ENCODE assay signal across 16 cellular contexts in genomic region chr16:85251225-85251760, GRCh38.
DNase-seq lines count a peak whose midpoint lies in the region; ATAC-seq, FAIRE-seq and TF ChIP-seq lines count a peak whose summit lies in the region.
"Had no signal": no experiment of that assay in that cellular context is flagged by ENCODE, and none has a peak within 500 bp of the region (broad histone marks: within the 10 kb centered on the region; RNA-seq: fewer than 3 reads in every experiment).

No MANE protein-coding gene starts in this region.

- H4K20me1 ChIP-seq in neural progenitor cell (ENCODE audit: low read depth): peaks cover 3% of the 10 kb centered on the region

- H3K4me1 Mint-ChIP-seq in brain: peaks cover 51% of the 10 kb centered on the region
- peaks cover 26% of the 10 kb centered on the region for H3K4me1 Mint-ChIP-seq in neural progenitor cell
- H3K4me1 Mint-ChIP-seq: CD4-positive, CD25-positive, alpha-beta regulatory T cell; IgD-negative memory B cell had no signal

- no peak for TF ChIP-seq CTCF in HEK293 (tag by site-specific recombination; IDR thresholded peaks at IDR 0.05)
- no peak for TF ChIP-seq CTCF in brain (conservative IDR thresholded peaks at IDR 0.05)
- TF ChIP-seq CTCF in neural progenitor cell (IDR thresholded peaks at IDR 0.05): no peak

- H3K9me3 ChIP-seq in HEK293 (ENCODE audit: control insufficient read depth, insufficient read depth, low read depth, low read length) (no peaks in the 10 kb centered on the region), neural progenitor cell (ENCODE audit: low read depth) (no peaks in the 10 kb centered on the region)
- H3K9me3 ChIP-seq: A549, BE2C had no signal

- H3K4me3 Mint-ChIP-seq in brain (no peak overlapping the region), neural progenitor cell (no peak overlapping the region)
- H3K4me3 Mint-ChIP-seq: CD4-positive, CD25-positive, alpha-beta regulatory T cell had no signal

- H3K4me1 ChIP-seq in HEK293 (ENCODE audit: control insufficient read depth, insufficient read depth, low read length) (no peaks in the 10 kb centered on the region), neural progenitor cell (peaks cover 15% of the 10 kb centered on the region)
- H3K4me1 ChIP-seq: A549 had no signal

- FAIRE-seq in HTR-8/SVneo (lab: Jason Lieb, UNC): no peak
- FAIRE-seq: A549, GM12878, GM18507 had no signal

- H3K36me3 Mint-ChIP-seq in brain: no peaks in the 10 kb centered on the region
- H3K36me3 Mint-ChIP-seq in neural progenitor cell: no peaks in the 10 kb centered on the region
- H3K36me3 Mint-ChIP-seq: CD4-positive, CD25-positive, alpha-beta regulatory T cell; IgD-negative memory B cell had no signal

- DNase-seq in neural progenitor cell (ENCODE audit: low spot score) (no peak), NCI-H748 treated with DMSO at 0.1 percent for 48 hours (lab: John Stamatoyannopoulos, UW) (no peak), HTR-8/SVneo (ENCODE audit: insufficient read length, low spot score) (no peak)
- DNase-seq: CD4-positive, CD25-positive, alpha-beta regulatory T cell; DMS79; H7; KG1 had no signal

- no peak for ATAC-seq in HG02970 (IDR thresholded peaks at IDR 0.05; ENCODE audit: low FRiP score, unreplicated experiment)
- ATAC-seq: A549, GM12878 had no signal

- H3K9me3 Mint-ChIP-seq in brain (peaks cover 0 to 3% (median 0%) of the 10 kb centered on the region in 5 experiments), neural progenitor cell (no peaks in the 10 kb centered on the region)
- H3K9me3 Mint-ChIP-seq: CD4-positive, CD25-positive, alpha-beta regulatory T cell; IgD-negative memory B cell had no signal

- H3K4me3 ChIP-seq in HEK293 (ENCODE audit: low read depth, low read length) (no peak overlapping the region), neural progenitor cell (no peak overlapping the region)
- H3K4me3 ChIP-seq: A549, GM12878, GM23248 had no signal

- no peak overlapping the region for H3K4me2 ChIP-seq in neural progenitor cell
- H3K4me2 ChIP-seq: A549 had no signal

- CTCF ChIA-PET in HEK293 (lab: Yijun Ruan, JAX): interaction anchor here (0.7 to 3.5 kb wide), 7 partner anchors 11 to 468 kb away, joined by 3 to 19 read pairs (median 7); no protein-coding TSS in a partner anchor

- H3K27ac Mint-ChIP-seq in brain (peak overlapping the region in 4 of 5 experiments; percentile 46 to 98 (median 64)), neural progenitor cell (peak overlapping the region; percentile 42)
- H3K27ac Mint-ChIP-seq: CD4-positive, CD25-positive, alpha-beta regulatory T cell; IgD-negative memory B cell had no signal

- H3K79me2 ChIP-seq in neural progenitor cell (ENCODE audit: low read depth): no peaks in the 10 kb centered on the region

- POLR2A ChIA-PET in HEK293 (lab: Yijun Ruan, JAX): no interaction called here

- H3K36me3 ChIP-seq in HEK293 (ENCODE audit: control insufficient read depth in 2 of 2, insufficient read depth in 1 of 2, low read length in 2 of 2) (no peaks in the 10 kb centered on the region), neural progenitor cell (no peaks in the 10 kb centered on the region)

- H3K27me3 ChIP-seq in neural progenitor cell: no peaks in the 10 kb centered on the region
- H3K27me3 ChIP-seq: BE2C had no signal

- peaks cover 2% of the 10 kb centered on the region for H3F3A ChIP-seq in neural progenitor cell (ENCODE audit: low read depth)

- H3K27ac ChIP-seq in HEK293 (ENCODE audit: extremely low read depth, low read depth, low read length) (no peak overlapping the region), neural progenitor cell (no peak overlapping the region)
- H3K27ac ChIP-seq: A549, GM23248 had no signal

- peaks cover 5% of the 10 kb centered on the region for H3K27me3 Mint-ChIP-seq in brain
- H3K27me3 Mint-ChIP-seq in neural progenitor cell (ENCODE audit: insufficient read depth, low read depth): peaks cover 10% of the 10 kb centered on the region
- H3K27me3 Mint-ChIP-seq: CD4-positive, CD25-positive, alpha-beta regulatory T cell had no signal

- H3K9ac ChIP-seq in neural progenitor cell: no peak overlapping the region
- H3K9ac ChIP-seq: GM23248 had no signal

- no peak overlapping the region for H2AFZ ChIP-seq in neural progenitor cell (replicated peaks)
- H2AFZ ChIP-seq: GM23248 had no signal

TF ChIP-seq in HEK293, 187 proteins besides CTCF, POLR2A, EP300 and RAD21:
- TF ChIP-seq EGR2 (tag by site-specific recombination; IDR thresholded peaks at IDR 0.05; ENCODE audit: low read depth): 0 out of 2 replicates have a peak, but pooled peaks have one; percentile 1
- no peak for TF ChIP-seq MZF1 (tag by site-specific recombination; IDR thresholded peaks at IDR 0.05; ENCODE audit: borderline replicate concordance)
- TF ChIP-seq PRDM2 (tag by site-specific recombination; IDR thresholded peaks at IDR 0.05; ENCODE audit: borderline replicate concordance): no peak
- TF ChIP-seq MEIS1 (CRISPR knock-in tag; IDR thresholded peaks at IDR 0.05; ENCODE audit: borderline replicate concordance): no peak
